Comparison of ENCODE assay signal across 8 cellular contexts in genomic region chr19:2494084-2494446, GRCh38. TPM values are rescaled to one million over a fixed set of nuclear protein-coding genes. Genes with fewer than 3 reads are reported as not detected.
DNase-seq lines count a peak whose midpoint lies in the region; ATAC-seq, FAIRE-seq and TF ChIP-seq lines count a peak whose summit lies in the region.

No MANE protein-coding gene starts in this region.

- H4K20me1 ChIP-seq in keratinocyte (ENCODE audit: control insufficient read depth, extremely low read depth, insufficient read depth, low read length): peaks cover 7% of the 10 kb centered on the region

- H3K4me3 Mint-ChIP-seq in activated naive CD8-positive, alpha-beta T cell treated with anti-CD3 and anti-CD28 coated beads, Interleukin-2, amount 50 U/mL, for 24 hours: peak overlapping the region; percentile 40

- H3K9me3 Mint-ChIP-seq in activated naive CD8-positive, alpha-beta T cell treated with anti-CD3 and anti-CD28 coated beads, Interleukin-2, amount 50 U/mL, for 24 hours: no peaks in the 10 kb centered on the region

- no peak for TF ChIP-seq EP300 in upper lobe of left lung (IDR thresholded peaks at IDR 0.05)

- FAIRE-seq in keratinocyte (lab: Jason Lieb, UNC): no peak

- peak overlapping the region; percentile 35 for H2AFZ ChIP-seq in keratinocyte (ENCODE audit: control insufficient read depth, low read length)

- no peak overlapping the region for H3K27ac Mint-ChIP-seq in activated naive CD8-positive, alpha-beta T cell treated with anti-CD3 and anti-CD28 coated beads, Interleukin-2, amount 50 U/mL, for 24 hours

- in situ Hi-C loops in GM13976 (cut with MboI; ENCODE audit: low sequenced_read_pairs, unreplicated experiment): no loop called here

- no peaks in the 10 kb centered on the region for H3K36me3 Mint-ChIP-seq in activated naive CD8-positive, alpha-beta T cell treated with anti-CD3 and anti-CD28 coated beads, Interleukin-2, amount 50 U/mL, for 24 hours (ENCODE audit: low read depth)

- no peaks in the 10 kb centered on the region for H3K9me1 ChIP-seq in keratinocyte (ENCODE audit: control insufficient read depth, extremely low read depth, insufficient read depth, low read length)

- H3K79me2 ChIP-seq in keratinocyte (ENCODE audit: control insufficient read depth, insufficient read depth, low read length): no peaks in the 10 kb centered on the region

- 35 to 68% methylated on average over 4 to 21 of the region's 21 CpGs for WGBS in upper lobe of left lung, 2 donors

- H3K9ac ChIP-seq in keratinocyte (ENCODE audit: control insufficient read depth, extremely low read depth, insufficient read depth, low read length): no peak overlapping the region

- H3K4me3 ChIP-seq in cardiac muscle cell (no peak overlapping the region), keratinocyte (ENCODE audit: control insufficient read depth in 2 of 3, extremely low read depth in 1 of 3, insufficient read depth in 2 of 3, low read depth in 1 of 3, low read length in 3 of 3) (peak overlapping the region in 2 of 3 experiments; percentile 21 to 71), upper lobe of left lung (peak overlapping the region in 3 of 4 donors; percentile 53 to 68 (median 62))

- no peak for TF ChIP-seq POLR2A in upper lobe of left lung (IDR thresholded peaks at IDR 0.05)

- peaks cover 51% of the 10 kb centered on the region for H3K27me3 Mint-ChIP-seq in activated naive CD8-positive, alpha-beta T cell treated with anti-CD3 and anti-CD28 coated beads, Interleukin-2, amount 50 U/mL, for 24 hours

- H3K9me3 ChIP-seq in cardiac muscle cell (ENCODE audit: low read depth): no peaks in the 10 kb centered on the region
- H3K9me3 ChIP-seq in keratinocyte (ENCODE audit: control insufficient read depth, low read depth, low read length): no peaks in the 10 kb centered on the region
- H3K9me3 ChIP-seq in upper lobe of left lung: no peaks in the 10 kb centered on the region

- H3K4me1 ChIP-seq in cardiac muscle cell (ENCODE audit: low read depth): peaks cover 24% of the 10 kb centered on the region
- peaks cover 48% of the 10 kb centered on the region for H3K4me1 ChIP-seq in keratinocyte (ENCODE audit: control insufficient read depth, extremely low read depth, insufficient read depth, low read length)
- peaks cover 49 to 70% (median 53%) of the 10 kb centered on the region in 4 donors for H3K4me1 ChIP-seq in upper lobe of left lung

- peak overlapping the region; percentile 93 for H3K4me2 ChIP-seq in keratinocyte (ENCODE audit: control insufficient read depth, extremely low read depth, insufficient read depth, low read depth, low read length)

- dilution Hi-C loops in keratinocyte (cut with MboI; ENCODE audit: extremely low pct_ligation_motif_present, low sequenced_read_pairs): no loop called here

- H3K36me3 ChIP-seq in cardiac muscle cell (no peaks in the 10 kb centered on the region), keratinocyte (ENCODE audit: control insufficient read depth in 2 of 2, extremely low read depth in 1 of 2, insufficient read depth in 2 of 2, low read length in 2 of 2) (no peaks in the 10 kb centered on the region), upper lobe of left lung (no peaks in the 10 kb centered on the region)

- intact Hi-C loops in Right ventricle myocardium superior (cut with DNase I): loop anchor here (5.0 kb wide), 1 partner anchor 48 kb away; no protein-coding TSS in a partner anchor

- DNase-seq in cardiac muscle cell (ENCODE audit: low read depth in 1 of 2, low spot score in 1 of 2): peak in 1 of 2 donors; percentile 49
- no peak for DNase-seq in Right ventricle myocardium superior
- DNase-seq in activated naive CD8-positive, alpha-beta T cell treated with anti-CD3 and anti-CD28 coated beads, Interleukin-2, amount 50 U/mL, for 24 hours: no peak
- no peak for DNase-seq in keratinocyte (ENCODE audit: low read depth, low spot score)
- DNase-seq in upper lobe of left lung: no peak
- DNase-seq in OCI-M2 (lab: John Stamatoyannopoulos, UW; ENCODE audit: unreplicated experiment): no peak
- no peak for DNase-seq in UCSD-AML1 (lab: John Stamatoyannopoulos, UW; ENCODE audit: unreplicated experiment)
- no peak for DNase-seq in GM13976 (ENCODE audit: low spot score)

- ATAC-seq in Right ventricle myocardium superior (ENCODE audit: poor library complexity) (no peak), upper lobe of left lung (ENCODE audit: low FRiP score in 2 of 2) (peak in 1 of 2 donors; percentile 52)
- ATAC-seq in activated naive CD8-positive, alpha-beta T cell treated with anti-CD3 and anti-CD28 coated beads, Interleukin-2, amount 50 U/mL, for 24 hours: no peak

- no peaks in the 10 kb centered on the region for H3K27me3 ChIP-seq in cardiac muscle cell
- peaks cover 8% of the 10 kb centered on the region for H3K27me3 ChIP-seq in keratinocyte (ENCODE audit: control insufficient read depth, extremely low read depth, insufficient read depth, low read length)
- peaks cover 0 to 10% (median 0%) of the 10 kb centered on the region in 4 donors for H3K27me3 ChIP-seq in upper lobe of left lung

- H3K27ac ChIP-seq in cardiac muscle cell: peak overlapping the region; percentile 97
- no peak overlapping the region for H3K27ac ChIP-seq in keratinocyte (ENCODE audit: control insufficient read depth, insufficient read depth, low read length)
- H3K27ac ChIP-seq in upper lobe of left lung: peak overlapping the region; percentile 86 to 91 (median 88)

- no peak for TF ChIP-seq CTCF in cardiac muscle cell (IDR thresholded peaks at IDR 0.05; ENCODE audit: low read depth, low read length)
- no peak for TF ChIP-seq CTCF in keratinocyte (optimal IDR thresholded peaks at IDR 0.05 in 1 of 3, IDR thresholded peaks at IDR 0.05 in 1 of 3, conservative IDR thresholded peaks at IDR 0.05 in 1 of 3; ENCODE audit: extremely low read depth in 1 of 3, insufficient read depth in 2 of 3, low read length in 3 of 3)
- no peak for TF ChIP-seq CTCF in upper lobe of left lung (IDR thresholded peaks at IDR 0.05)
- no peak for TF ChIP-seq CTCF in GM13976 (IDR thresholded peaks at IDR 0.05; ENCODE audit: borderline replicate concordance, control extremely low read depth, extremely low read depth, insufficient read depth, missing control alignments)

- H3K4me1 Mint-ChIP-seq in activated naive CD8-positive, alpha-beta T cell treated with anti-CD3 and anti-CD28 coated beads, Interleukin-2, amount 50 U/mL, for 24 hours: peaks cover 36% of the 10 kb centered on the region

RNA-seq across cellular contexts. Expression of gene GADD45B, which starts 18.1 kb away (rescaled TPM):
- total RNA-seq in cardiac muscle cell (44.8 and 75.2 TPM in 2 replicates), Right ventricle myocardium superior (42.1 TPM), upper lobe of left lung (100 to 1,000 TPM in 4 of 6 donors, 10 to 100 TPM in 2; 93.2 to 247 (median 139) TPM)
- polyA plus RNA-seq in cardiac muscle cell (30.5 and 66.4 TPM in 2 replicates), keratinocyte (20.6 to 32.4 TPM (median 26.8 TPM) in 3 replicates)
- 149 TPM for polyA plus RNA-seq in keratinocyte (2011; ENCODE audit: low read depth)
- polyA plus RNA-seq in keratinocyte (2011; cell fraction: cytosol; rRNA removed): 9.5 and 12.5 TPM in 2 replicates
- polyA plus RNA-seq in keratinocyte (2011; cell fraction: nucleus; rRNA removed): 34.9 and 41.2 TPM in 2 replicates
- polyA plus RNA-seq in keratinocyte (2012; ENCODE audit: low replicate concordance): 21.0 and 188 TPM in 2 replicates
- polyA minus RNA-seq in keratinocyte: 9.5 to 21.8 TPM (median 13.7 TPM) in 3 replicates
- polyA minus RNA-seq in keratinocyte (2011; cell fraction: cytosol; rRNA and poly(A)+ RNA removed): 40.5 TPM
- polyA minus RNA-seq in keratinocyte (2011; cell fraction: nucleus; rRNA and poly(A)+ RNA removed): 16.2 and 25.8 TPM in 2 replicates

RNA-seq across cellular contexts. Expression of gene LMNB2, which starts 37.3 kb away (rescaled TPM):
- 78.6 and 127 TPM in 2 replicates for total RNA-seq in cardiac muscle cell
- polyA plus RNA-seq in cardiac muscle cell: 42.5 and 66.9 TPM in 2 replicates
- total RNA-seq in Right ventricle myocardium superior: 13.9 TPM
- 55.7 to 84.8 TPM (median 80.1 TPM) in 3 replicates for polyA plus RNA-seq in keratinocyte
- polyA plus RNA-seq in keratinocyte (2011; ENCODE audit: low read depth): 8.0 TPM
- 37.6 and 49.0 TPM in 2 replicates for polyA plus RNA-seq in keratinocyte (2011; cell fraction: cytosol; rRNA removed)
- 59.8 and 68.0 TPM in 2 replicates for polyA plus RNA-seq in keratinocyte (2011; cell fraction: nucleus; rRNA removed)
- 12.4 and 76.0 TPM in 2 replicates for polyA plus RNA-seq in keratinocyte (2012; ENCODE audit: low replicate concordance)
- 46.8 to 87.1 TPM (median 57.1 TPM) in 3 replicates for polyA minus RNA-seq in keratinocyte
- 90.9 TPM for polyA minus RNA-seq in keratinocyte (2011; cell fraction: cytosol; rRNA and poly(A)+ RNA removed)
- polyA minus RNA-seq in keratinocyte (2011; cell fraction: nucleus; rRNA and poly(A)+ RNA removed): 21.3 and 24.7 TPM in 2 replicates
- 10 to 100 TPM; 15.7 to 49.7 (median 28.2) TPM for total RNA-seq in upper lobe of left lung
